ENCODE assay signal across 1 cellular context in genomic region chr13:111153279-111153976, GRCh38.
TF ChIP-seq lines count a peak whose summit lies in the region.

No MANE protein-coding gene starts in this region.

TF ChIP-seq in HepG2, 621 proteins besides CTCF, POLR2A, EP300 and RAD21 (continued from another document and continues in another):
- peak; percentile 25; the same call in 1 of the 2 replicates for TF ChIP-seq ZBTB43 (CRISPR knock-in tag; conservative IDR thresholded peaks at IDR 0.05)
- no peak for TF ChIP-seq RARG (CRISPR knock-in tag; IDR thresholded peaks at IDR 0.05; ENCODE audit: low read depth)
- TF ChIP-seq TCF7 (IDR thresholded peaks at IDR 0.05; ENCODE audit: low read depth) = no peak
- TF ChIP-seq KAT2B (IDR thresholded peaks at IDR 0.05; ENCODE audit: borderline replicate concordance, low read depth, low read length) = no peak
- TF ChIP-seq ZNF83 (CRISPR knock-in tag; IDR thresholded peaks at IDR 0.05; ENCODE audit: borderline replicate concordance) = no peak
- no peak for TF ChIP-seq FOSL2 (CRISPR knock-in tag; IDR thresholded peaks at IDR 0.05)
- no peak for TF ChIP-seq ZNF629 (CRISPR knock-in tag; conservative IDR thresholded peaks at IDR 0.05)
- no peak for TF ChIP-seq HDAC6 (IDR thresholded peaks at IDR 0.05; ENCODE audit: low read depth, low read length)
- peak; percentile 69; the same call in 1 of the 2 replicates for TF ChIP-seq ZNF225 (CRISPR knock-in tag; IDR thresholded peaks at IDR 0.05)
- no peak; the same call in 1 of the 2 replicates for TF ChIP-seq ZNF646 (CRISPR knock-in tag; IDR thresholded peaks at IDR 0.05)
- peak; percentile 70 for TF ChIP-seq ARNT2 (CRISPR knock-in tag; IDR thresholded peaks at IDR 0.05; ENCODE audit: low read depth)
- TF ChIP-seq IKZF5 (CRISPR knock-in tag; IDR thresholded peaks at IDR 0.05) = peak; percentile 67; the same call in 1 of the 2 replicates
- TF ChIP-seq POLR2AphosphoS2 (IDR thresholded peaks at IDR 0.05; ENCODE audit: low read depth, low read length) = no peak
- 0 out of 2 replicates have a peak, but pooled peaks have one; percentile 43 for TF ChIP-seq ZNF20 (CRISPR knock-in tag; IDR thresholded peaks at IDR 0.05)
- 0 out of 2 replicates have a peak, but pooled peaks have one; percentile 83 for TF ChIP-seq ZNF510 (CRISPR knock-in tag; IDR thresholded peaks at IDR 0.05; ENCODE audit: low read depth)
- TF ChIP-seq ZFYVE20 (CRISPR knock-in tag; IDR thresholded peaks at IDR 0.05; ENCODE audit: borderline replicate concordance, low read depth) = no peak
- TF ChIP-seq YEATS4 (CRISPR knock-in tag; IDR thresholded peaks at IDR 0.05; ENCODE audit: borderline replicate concordance) = peak; percentile 92; the same call in 1 of the 2 replicates
- no peak for TF ChIP-seq ZNF468 (CRISPR knock-in tag; IDR thresholded peaks at IDR 0.05)
- TF ChIP-seq HINFP (CRISPR knock-in tag; IDR thresholded peaks at IDR 0.05; ENCODE audit: low read depth) = peak; percentile 99
- peak; percentile 65; the same call in 1 of the 2 replicates for TF ChIP-seq FOXK1 (CRISPR knock-in tag; IDR thresholded peaks at IDR 0.05; ENCODE audit: borderline replicate concordance, low read depth)
- peak; percentile 25; the same call in 1 of the 2 replicates for TF ChIP-seq NCOA2 (CRISPR knock-in tag; IDR thresholded peaks at IDR 0.05)
- peak; percentile 78; the same call in 1 of the 2 replicates for TF ChIP-seq ZNF160 (CRISPR knock-in tag; IDR thresholded peaks at IDR 0.05)
- 0 out of 2 replicates have a peak, but pooled peaks have one; percentile 34 for TF ChIP-seq DZIP1 (CRISPR knock-in tag; IDR thresholded peaks at IDR 0.05)
- no peak for TF ChIP-seq NONO (IDR thresholded peaks at IDR 0.05)
- TF ChIP-seq NONO (CRISPR knock-in tag; conservative IDR thresholded peaks at IDR 0.05) = no peak; the same call in 1 of the 2 replicates
- no peak for TF ChIP-seq ZNF354B (CRISPR knock-in tag; IDR thresholded peaks at IDR 0.05)
- peak; percentile 93 for TF ChIP-seq KDM2A (CRISPR knock-in tag; IDR thresholded peaks at IDR 0.05; ENCODE audit: borderline replicate concordance, low read depth)
- peak; percentile 83 for TF ChIP-seq HDAC2 (CRISPR knock-in tag; IDR thresholded peaks at IDR 0.05)
- TF ChIP-seq SMAD3 (CRISPR knock-in tag; IDR thresholded peaks at IDR 0.05) = no peak
- peak; percentile 88; the same call in 1 of the 2 replicates for TF ChIP-seq ZNF275 (CRISPR knock-in tag; IDR thresholded peaks at IDR 0.05; ENCODE audit: borderline replicate concordance)
- TF ChIP-seq CEBPG (CRISPR knock-in tag; IDR thresholded peaks at IDR 0.05) = no peak
- TF ChIP-seq ZNF639 (CRISPR knock-in tag; conservative IDR thresholded peaks at IDR 0.05) = peak; percentile 91
- TF ChIP-seq HMG20A (CRISPR knock-in tag; IDR thresholded peaks at IDR 0.05; ENCODE audit: borderline replicate concordance) = no peak
- no peak for TF ChIP-seq SMARCC2 (IDR thresholded peaks at IDR 0.05)
- TF ChIP-seq ZNF234 (CRISPR knock-in tag; conservative IDR thresholded peaks at IDR 0.05) = 0 out of 2 replicates have a peak, but pooled peaks have one; percentile 82
- TF ChIP-seq MLX (CRISPR knock-in tag; IDR thresholded peaks at IDR 0.05) = peak; percentile 13; the same call in 1 of the 2 replicates
- no peak for TF ChIP-seq KDM1A (CRISPR knock-in tag; IDR thresholded peaks at IDR 0.05)
- no peak; the same call in 1 of the 2 replicates for TF ChIP-seq E2F5 (CRISPR knock-in tag; conservative IDR thresholded peaks at IDR 0.05)
- 0 out of 2 replicates have a peak, but pooled peaks have one; percentile 44 for TF ChIP-seq ZNF749 (CRISPR knock-in tag; IDR thresholded peaks at IDR 0.05; ENCODE audit: borderline replicate concordance)
- TF ChIP-seq ZNF788 (CRISPR knock-in tag; IDR thresholded peaks at IDR 0.05; ENCODE audit: borderline replicate concordance) = peak; percentile 86; the same call in 1 of the 2 replicates
- peak; percentile 87 for TF ChIP-seq ZNF501 (CRISPR knock-in tag; IDR thresholded peaks at IDR 0.05)
- TF ChIP-seq MED8 (CRISPR knock-in tag; IDR thresholded peaks at IDR 0.05; ENCODE audit: insufficient replicate concordance) = no peak
- TF ChIP-seq HNRNPLL (IDR thresholded peaks at IDR 0.05; ENCODE audit: low read depth, low read length, poor library complexity, severe bottlenecking) = peak; percentile 96
- TF ChIP-seq PRMT3 (CRISPR knock-in tag; IDR thresholded peaks at IDR 0.05; ENCODE audit: borderline replicate concordance, low read depth) = peak; percentile 26; the same call in 1 of the 2 replicates
- TF ChIP-seq CREB1 (IDR thresholded peaks at IDR 0.05) = peak; percentile 98
- peak; percentile 95 for TF ChIP-seq CREB1 (CRISPR knock-in tag; IDR thresholded peaks at IDR 0.05)
- peak; percentile 55; the same call in 1 of the 2 replicates for TF ChIP-seq MIER3 (CRISPR knock-in tag; IDR thresholded peaks at IDR 0.05; ENCODE audit: borderline replicate concordance)
- TF ChIP-seq ZNF263 (CRISPR knock-in tag; IDR thresholded peaks at IDR 0.05) = peak; percentile 50; the same call in 1 of the 2 replicates
- TF ChIP-seq ZC3H4 (CRISPR knock-in tag; IDR thresholded peaks at IDR 0.05; ENCODE audit: borderline replicate concordance) = no peak
- TF ChIP-seq POLR2G (IDR thresholded peaks at IDR 0.05; ENCODE audit: low read depth, low read length) = peak; percentile 88
